In the genomic region with DNA sequence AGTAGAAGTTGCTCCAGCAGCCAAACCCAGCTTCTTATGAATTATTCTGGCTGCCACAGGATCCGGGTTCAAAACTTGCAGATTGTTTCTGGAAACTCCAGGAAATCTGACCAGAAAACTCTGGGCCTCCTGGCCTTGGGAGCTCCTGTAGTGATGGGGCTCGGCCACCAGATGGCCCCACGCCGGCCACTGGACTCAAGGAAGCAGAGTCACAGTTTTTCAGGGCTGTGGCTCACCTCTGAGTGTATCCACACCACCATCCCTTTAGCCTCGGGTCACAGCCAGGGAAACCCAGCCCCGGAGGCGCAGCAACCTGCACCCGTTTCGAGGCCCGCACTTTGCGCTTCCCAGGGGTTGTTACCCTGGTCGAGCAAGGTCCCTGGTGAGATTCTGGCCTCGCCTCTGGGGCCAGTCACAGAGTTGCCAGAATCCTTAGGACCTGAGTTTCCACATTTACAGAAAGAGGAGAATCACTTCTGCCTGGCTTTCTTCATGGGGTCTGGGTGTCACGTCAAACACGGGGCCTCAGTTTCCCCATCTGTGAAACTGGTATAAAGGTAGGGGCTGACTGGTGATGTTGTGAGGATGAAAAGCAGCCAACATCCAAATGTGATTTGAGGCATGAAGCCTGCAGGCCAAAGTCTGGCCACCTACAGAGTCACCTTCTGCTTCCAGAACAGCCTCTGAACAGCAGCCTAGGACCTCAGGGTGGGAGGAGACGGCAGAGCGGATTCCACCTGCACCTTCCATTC, we compare ENCODE assay signal across 9 cellular contexts. TPM values are rescaled to one million over a fixed set of nuclear protein-coding genes. Genes with fewer than 3 reads are reported as not detected.
DNase-seq lines count a peak whose midpoint lies in the region; ATAC-seq and TF ChIP-seq lines count a peak whose summit lies in the region.
"Had no signal": no experiment of that assay in that cellular context is flagged by ENCODE, and none has a peak within 500 bp of the region (broad histone marks: within the 10 kb centered on the region; RNA-seq: fewer than 3 reads in every experiment).

No MANE protein-coding gene starts in this region.

- H3K9me3 Mint-ChIP-seq in brain = peaks cover 0 to 4% (median 0%) of the 10 kb centered on the region in 5 experiments

- peak overlapping the region in 1 of 5 experiments; percentile 92 for H3K27ac Mint-ChIP-seq in brain

- H3K4me1 ChIP-seq in HUES6 (ENCODE audit: control insufficient read depth, insufficient read depth, low read length) (peaks cover 52% of the 10 kb centered on the region), spleen (peaks cover 8 to 82% (median 48%) of the 10 kb centered on the region in 6 donors)

- H3K9me3 ChIP-seq in HUES6 (ENCODE audit: control insufficient read depth, insufficient read depth, low read depth, low read length) (no peaks in the 10 kb centered on the region), spleen (no peaks in the 10 kb centered on the region)

- H3K9ac ChIP-seq in HUES6 (ENCODE audit: low read length) = peak overlapping the region; percentile 2

- no peaks in the 10 kb centered on the region for H3K36me3 ChIP-seq in HUES6 (ENCODE audit: control insufficient read depth, insufficient read depth, low read length)
- no peaks in the 10 kb centered on the region for H3K36me3 ChIP-seq in spleen

- H3K4me3 Mint-ChIP-seq in brain = no peak overlapping the region

- intact Hi-C loops in spleen (cut with DNase I; ENCODE audit: low total_unique reads) = loop anchor here (5.0 kb wide), 1 partner anchor 233 kb away; no protein-coding TSS in a partner anchor

- H3K27me3 Mint-ChIP-seq in brain = peaks cover 21% of the 10 kb centered on the region

- peak; percentile 77 for DNase-seq in Daoy (ENCODE audit: low read depth)
- DNase-seq in SW480 (ENCODE audit: low spot score) = peak; percentile 56
- peak; percentile 46 for DNase-seq in inferior parietal cortex (ENCODE audit: extremely low spot score)
- DNase-seq in spleen = peak; percentile 88
- no peak for DNase-seq in NCI-H2107 (lab: John Stamatoyannopoulos, UW)

- peaks cover 35% of the 10 kb centered on the region for H3K4me1 Mint-ChIP-seq in brain

- peak; percentile 88 to 89 for TF ChIP-seq CTCF in brain (conservative IDR thresholded peaks at IDR 0.05)
- peak; percentile 42 to 91 (median 86) for TF ChIP-seq CTCF in spleen (IDR thresholded peaks at IDR 0.05 in 8 of 11, conservative IDR thresholded peaks at IDR 0.05 in 3 of 11)

- ATAC-seq in GM18868 (IDR thresholded peaks at IDR 0.05; ENCODE audit: unreplicated experiment) = no peak

- no peak for TF ChIP-seq POLR2A in spleen (IDR thresholded peaks at IDR 0.05)

- WGBS in spleen, 5 donors = 50 to 81% (median 51%) methylated on average over 7 to 17 of the region's 17 CpGs

- H3K4me3 ChIP-seq in HUES6 (ENCODE audit: low read depth, low read length) = no peak overlapping the region
- H3K4me3 ChIP-seq in spleen = no peak overlapping the region

- H3K36me3 Mint-ChIP-seq in brain = no peaks in the 10 kb centered on the region

- no peaks in the 10 kb centered on the region; the same call in 1 of the 2 replicates for H3K27me3 ChIP-seq in HUES6 (ENCODE audit: control insufficient read depth, insufficient read depth, low read length)
- peaks cover 0 to 41% (median 15%) of the 10 kb centered on the region in 7 donors for H3K27me3 ChIP-seq in spleen (replicated peaks in 1 of 7)

- H3K27ac ChIP-seq in HUES6 (ENCODE audit: low read depth, low read length) (no peak overlapping the region), spleen (no peak overlapping the region)

RNA-seq across cellular contexts. Expression of a gene that starts 53.5 kb away (rescaled TPM):
- total RNA-seq in Daoy (2014; rRNA removed; shearing (Covaris generic)) = 0.57 TPM in 1 of 2 replicates, not detected in the other
- 0.24 TPM for polyA plus RNA-seq in brain (ENCODE audit: insufficient read depth, low read depth, low replicate concordance)
- not detected for total RNA-seq in spleen
- polyA plus RNA-seq in spleen = not detected
- polyA plus RNA-seq: adipose tissue had no signal
